Comparison of ENCODE assay signal across 9 cellular contexts in genomic region chr17:51640108-51640622, GRCh38.
DNase-seq lines count a peak whose midpoint lies in the region; TF ChIP-seq lines count a peak whose summit lies in the region.
"Had no signal": no experiment of that assay in that cellular context is flagged by ENCODE, and none has a peak within 500 bp of the region (broad histone marks: within the 10 kb centered on the region; RNA-seq: fewer than 3 reads in every experiment).

No MANE protein-coding gene starts in this region.

- no peaks in the 10 kb centered on the region for H4K20me1 ChIP-seq in osteoblast (ENCODE audit: insufficient read depth, low read length)

- intact Hi-C loops in transverse colon (cut with DNase I; ENCODE audit: low total_unique reads): no loop called here

- H3K27ac ChIP-seq in osteoblast (ENCODE audit: low read depth, low read length): no peak overlapping the region
- H3K27ac ChIP-seq in transverse colon: no peak overlapping the region
- H3K27ac ChIP-seq: uterus had no signal

- WGBS in transverse colon (ENCODE audit: low coverage in 1 of 2), 2 donors: 32 to 33% methylated on average over 3 to 4 of the region's 4 CpGs

- no peak overlapping the region for H3K4me2 ChIP-seq in osteoblast (ENCODE audit: insufficient read depth, low read length)

- peak; percentile 65 for TF ChIP-seq CTCF in GM12864 (IDR thresholded peaks at IDR 0.05; ENCODE audit: low read depth, low read length, missing control alignments)
- TF ChIP-seq CTCF in fibroblast of mammary gland (conservative IDR thresholded peaks at IDR 0.05; ENCODE audit: control insufficient read depth, insufficient read depth, low read depth, low read length): peak; percentile 11
- TF ChIP-seq CTCF in osteoblast (IDR thresholded peaks at IDR 0.05; ENCODE audit: extremely low read depth, low read depth, low read length): no peak
- TF ChIP-seq CTCF in transverse colon (IDR thresholded peaks at IDR 0.05): no peak

- no peak overlapping the region for H3K4me3 ChIP-seq in GM12864 (ENCODE audit: low read depth, low read length)
- no peak overlapping the region for H3K4me3 ChIP-seq in fibroblast of mammary gland (ENCODE audit: control insufficient read depth, low read depth, low read length)
- no peak overlapping the region for H3K4me3 ChIP-seq in osteoblast (ENCODE audit: insufficient read depth, low read length)
- H3K4me3 ChIP-seq in transverse colon: no peak overlapping the region
- H3K4me3 ChIP-seq: uterus had no signal

- in situ Hi-C loops in ACHN (cut with HindIII; ENCODE audit: low pct_ligation_motif_present, low pct_unique_long_range_greater_than_20kb, low sequenced_read_pairs) (no loop called here), transverse colon (cut with MboI; ENCODE audit: low pct_ligation_motif_present in 1 of 4, low pct_unique_long_range_greater_than_20kb in 1 of 4, low sequenced_read_pairs in 3 of 4) (loop anchor here in 1 of 4 donors (25.0 kb wide), 1 partner anchor 97 kb away; no protein-coding TSS in a partner anchor)

- no peaks in the 10 kb centered on the region for H3K9me3 ChIP-seq in osteoblast (ENCODE audit: low read depth, low read length)
- H3K9me3 ChIP-seq in transverse colon: no peaks in the 10 kb centered on the region
- H3K9me3 ChIP-seq: uterus had no signal

- H3K27me3 ChIP-seq in osteoblast (ENCODE audit: insufficient read depth, low read length) (no peaks in the 10 kb centered on the region), transverse colon (no peaks in the 10 kb centered on the region)
- H3K27me3 ChIP-seq: uterus had no signal

- DNase-seq in ACHN (peak; percentile 10), GM12864 (ENCODE audit: low read depth) (no peak), NCI-H774 (lab: John Stamatoyannopoulos, UW) (peak; percentile 64), fibroblast of mammary gland (ENCODE audit: low read depth) (no peak), osteoblast (ENCODE audit: insufficient read length, low spot score, missing footprints) (no peak), NCI-H526 treated with DMSO at 0.1 percent for 48 hours (lab: John Stamatoyannopoulos, UW) (no peak), transverse colon (no peak), inferior parietal cortex (ENCODE audit: extremely low spot score) (no peak)
- DNase-seq: uterus had no signal

- no peaks in the 10 kb centered on the region for H3K36me3 ChIP-seq in osteoblast (ENCODE audit: insufficient read depth, low read length)
- no peaks in the 10 kb centered on the region for H3K36me3 ChIP-seq in transverse colon
- H3K36me3 ChIP-seq: uterus had no signal

- no peak for TF ChIP-seq POLR2A in transverse colon (IDR thresholded peaks at IDR 0.05)

- H3K4me1 ChIP-seq in osteoblast (ENCODE audit: insufficient read depth, low read length) (no peaks in the 10 kb centered on the region), transverse colon (no peaks in the 10 kb centered on the region)
- H3K4me1 ChIP-seq: uterus had no signal

- H2AFZ ChIP-seq in osteoblast (ENCODE audit: low read length): no peak overlapping the region

- TF ChIP-seq EP300 in transverse colon (IDR thresholded peaks at IDR 0.05; ENCODE audit: low read depth): no peak

- no peaks in the 10 kb centered on the region for H3K79me2 ChIP-seq in osteoblast (ENCODE audit: insufficient read depth, low read length)

Comparison
In these comparisons a context has a peak if more than half of its experiments do, and no peak if none do; other contexts are left out.
1. DNase-seq: peak in ACHN (single experiment) and NCI-H774 (single experiment); none in GM12864 (single experiment), fibroblast of mammary gland (single experiment), osteoblast (single experiment), NCI-H526 treated with DMSO at 0.1 percent for 48 hours (single experiment), transverse colon (single experiment) and inferior parietal cortex (single experiment).
2. CTCF ChIP-seq: peak in GM12864 (single experiment) and fibroblast of mammary gland (single experiment); none in osteoblast (single experiment) and transverse colon (0 of 5).